ENCODE assay signal across 17 cellular contexts in genomic region chr10:5894458-5894857, GRCh38.
"Had no signal": no experiment of that assay in that cellular context is flagged by ENCODE, and none has a peak within 500 bp of the region (broad histone marks: within the 10 kb centered on the region; RNA-seq: fewer than 3 reads in every experiment).

No MANE protein-coding gene starts in this region.

- H3K27ac Mint-ChIP-seq: effector memory CD8-positive, alpha-beta T cell; type B pancreatic cell; WTC11 had no signal

- H3K27me3 ChIP-seq: body of pancreas, spleen had no signal

- ATAC-seq: body of pancreas; effector memory CD8-positive, alpha-beta T cell; lower lobe of right lung; sciatic nerve; WTC11 had no signal

- H3K27me3 Mint-ChIP-seq: effector memory CD8-positive, alpha-beta T cell; type B pancreatic cell had no signal

- H3K27ac ChIP-seq: body of pancreas, lower lobe of right lung, prostate gland had no signal

- H3K4me3 Mint-ChIP-seq: effector memory CD8-positive, alpha-beta T cell; type B pancreatic cell; WTC11 had no signal

- H3K9me3 ChIP-seq: body of pancreas, lower lobe of right lung, prostate gland had no signal

- DNase-seq: activated CD4-positive, alpha-beta T cell treated with anti-CD3 and anti-CD28 coated beads, Interleukin-2, amount 50 U/mL, for 1 hour; activated naive CD4-positive, alpha-beta T cell treated with anti-CD3 and anti-CD28 coated beads, Interleukin-2, amount 50 U/mL, for 16 hours; activated T-cell treated with anti-CD3 and anti-CD28 coated beads for 4 hours; body of pancreas; effector memory CD8-positive, alpha-beta T cell; hippocampal formation; lower lobe of right lung; midbrain; nucleus accumbens; spleen; stimulated activated CD4-positive, alpha-beta T cell treated with anti-CD3 and anti-CD28 coated beads, Interleukin-1b, Interleukin-23, amount 100 ng/mL, for 48 hours; stimulated activated naive CD4-positive, alpha-beta T cell; substantia nigra had no signal
